In the genomic region with DNA sequence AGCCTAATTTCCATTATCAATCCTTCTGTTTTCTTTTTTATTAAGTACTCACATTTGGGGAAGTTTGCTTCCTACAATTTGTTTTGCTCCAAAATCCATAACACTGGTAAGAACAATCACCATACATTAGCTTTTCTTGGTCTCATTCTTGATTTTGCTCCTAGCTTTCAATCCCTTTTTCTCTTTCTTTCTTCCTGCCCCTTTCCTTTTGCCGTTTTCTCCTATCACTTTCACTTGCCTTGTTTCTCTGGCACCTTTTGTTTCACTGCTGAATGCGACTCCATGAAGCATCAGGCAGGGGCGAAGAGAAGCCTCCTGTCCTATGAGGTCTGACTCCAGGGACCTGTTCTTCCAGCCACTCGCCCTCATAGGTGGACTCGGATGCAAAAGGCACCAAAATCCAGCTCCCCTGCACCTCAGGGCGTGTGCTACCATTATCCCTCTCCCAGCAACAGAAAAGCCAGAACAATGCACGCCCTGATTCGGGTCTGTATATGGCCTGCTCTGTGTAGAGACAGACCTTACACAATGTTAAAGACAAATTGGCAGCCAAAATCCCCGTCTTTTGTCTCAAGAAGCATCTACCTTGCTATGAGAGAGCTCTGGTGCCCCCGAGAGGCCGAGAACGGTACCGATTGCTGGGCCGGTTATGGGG, we compare ENCODE assay signal across 8 cellular contexts.
DNase-seq lines count a peak whose midpoint lies in the region; ATAC-seq and TF ChIP-seq lines count a peak whose summit lies in the region.

No MANE protein-coding gene starts in this region.

- POLR2A ChIA-PET in HCT116 (lab: Charles Lee) (no interaction called here), SK-N-SH (lab: Yijun Ruan, JAX) (no interaction called here)

- H3K4me2 ChIP-seq in HCT116 (ENCODE audit: low read length) (no peak overlapping the region), SK-N-SH (no peak overlapping the region)

- peak; percentile 42 for DNase-seq in activated CD8-positive, alpha-beta memory T cell treated with anti-CD3 and anti-CD28 coated beads, Interleukin-2, amount 10 ng/mL, durations not matched to agents 7 days and 5 days
- DNase-seq in activated CD8-positive, alpha-beta memory T cell treated with anti-CD3 and anti-CD28 coated beads for 24 hours = no peak
- DNase-seq in HCT116 (ENCODE audit: low read depth, low spot score) (peak; percentile 28), NCI-H1092 (lab: John Stamatoyannopoulos, UW) (peak; percentile 58), SK-N-SH (peak; percentile 68), epithelial cell of proximal tubule (ENCODE audit: low read depth) (peak; percentile 12), mesothelial cell of epicardium (ENCODE audit: low spot score in 2 of 2, unreplicated experiment in 2 of 2) (peak; percentile 51 to 87)
- no peak for DNase-seq in activated effector memory CD4-positive, alpha-beta T cell treated with Interleukin-2 at 50 U/mL for 16 hours

- H3K9me2 ChIP-seq in HCT116 (ENCODE audit: insufficient read depth) = no peaks in the 10 kb centered on the region
- no peaks in the 10 kb centered on the region for H3K9me2 ChIP-seq in SK-N-SH

- WGBS in SK-N-SH (ENCODE audit: low lambda C conversion rate) = 19% methylated on average over 13 of the region's 14 CpGs

- TF ChIP-seq EP300 in SK-N-SH (IDR thresholded peaks at IDR 0.05; ENCODE audit: borderline replicate concordance in 1 of 2, low read depth in 1 of 2, low read length in 1 of 2) = no peak

- no peaks in the 10 kb centered on the region for H3F3A ChIP-seq in SK-N-SH (replicated peaks; ENCODE audit: insufficient read depth)

- peak; percentile 54 to 85 (median 82); a peak in 5 of 6 replicates for TF ChIP-seq CTCF in HCT116 (IDR thresholded peaks at IDR 0.05 in 2 of 3, conservative IDR thresholded peaks at IDR 0.05 in 1 of 3; ENCODE audit: borderline replicate concordance in 1 of 3, insufficient read depth in 1 of 3, low read depth in 2 of 3, low read length in 2 of 3)
- TF ChIP-seq CTCF in SK-N-SH (IDR thresholded peaks at IDR 0.05) = peak; percentile 72
- peak; percentile 86 for TF ChIP-seq CTCF in epithelial cell of proximal tubule (conservative IDR thresholded peaks at IDR 0.05; ENCODE audit: low read depth, low read length)
- peak; percentile 62 for TF ChIP-seq CTCF in mesothelial cell of epicardium (IDR thresholded peaks at IDR 0.05; ENCODE audit: unreplicated experiment)

- H3K9me3 ChIP-seq in HCT116 (ENCODE audit: control insufficient read depth in 1 of 2, insufficient read depth in 1 of 2, low read depth in 1 of 2, low read length in 2 of 2) (no peaks in the 10 kb centered on the region), SK-N-SH (no peaks in the 10 kb centered on the region)

- intact Hi-C loops in HCT116 (cut with micrococcal nuclease) = loop anchor here (1.0 to 5.0 kb wide), 2 partner anchors 708 to 901 kb away; a partner anchor contains a TSS

- ATAC-seq in activated CD8-positive, alpha-beta memory T cell treated with anti-CD3 and anti-CD28 coated beads, Interleukin-2, amount 10 ng/mL, durations not matched to agents 7 days and 5 days = no peak
- ATAC-seq in HCT116 = peak; percentile 100

- no TSS peak for BruUV-seq in HCT116 (replicated peaks; lab: Mats Ljungman, UMichigan)

- no peaks in the 10 kb centered on the region for H3K79me2 ChIP-seq in HCT116 (ENCODE audit: insufficient read depth, low read length)
- H3K79me2 ChIP-seq in SK-N-SH (ENCODE audit: insufficient read depth) = no peaks in the 10 kb centered on the region

- no peaks in the 10 kb centered on the region for H4K20me1 ChIP-seq in HCT116 (ENCODE audit: insufficient read depth)
- H4K20me1 ChIP-seq in SK-N-SH (ENCODE audit: insufficient read depth) = no peaks in the 10 kb centered on the region

- H3K27ac Mint-ChIP-seq in activated CD8-positive, alpha-beta memory T cell treated with anti-CD3 and anti-CD28 coated beads, Interleukin-2, amount 10 ng/mL, durations not matched to agents 7 days and 5 days = no peak overlapping the region
- H3K27ac Mint-ChIP-seq in mesothelial cell of epicardium = no peak overlapping the region

- no peaks in the 10 kb centered on the region for H3K4me1 Mint-ChIP-seq in activated CD8-positive, alpha-beta memory T cell treated with anti-CD3 and anti-CD28 coated beads, Interleukin-2, amount 10 ng/mL, durations not matched to agents 7 days and 5 days
- no peaks in the 10 kb centered on the region for H3K4me1 Mint-ChIP-seq in mesothelial cell of epicardium

- H3K27me3 Mint-ChIP-seq in activated CD8-positive, alpha-beta memory T cell treated with anti-CD3 and anti-CD28 coated beads, Interleukin-2, amount 10 ng/mL, durations not matched to agents 7 days and 5 days = peaks cover 2% of the 10 kb centered on the region
- H3K27me3 Mint-ChIP-seq in mesothelial cell of epicardium (ENCODE audit: low read depth) = peaks cover 77% of the 10 kb centered on the region

- H3K27ac ChIP-seq in HCT116 (ENCODE audit: low read depth, low read length) (no peak overlapping the region), SK-N-SH (ENCODE audit: low read depth in 2 of 2, low read length in 1 of 2) (no peak overlapping the region)

- TF ChIP-seq RAD21 in HCT116 (IDR thresholded peaks at IDR 0.05; ENCODE audit: low read depth) (peak; percentile 84), SK-N-SH (IDR thresholded peaks at IDR 0.05; ENCODE audit: low read length) (peak; percentile 83)

- no peak overlapping the region for H3K4me3 ChIP-seq in HCT116 (replicated peaks in 1 of 2; ENCODE audit: low read depth in 1 of 2, low read length in 2 of 2)
- H3K4me3 ChIP-seq in SK-N-SH (ENCODE audit: low read depth in 2 of 2, low read length in 1 of 2) = no peak overlapping the region; a peak in 1 of 4 replicates
- no peak overlapping the region for H3K4me3 ChIP-seq in epithelial cell of proximal tubule (ENCODE audit: low read depth, low read length)

- no peak overlapping the region for H3K4me3 Mint-ChIP-seq in activated CD8-positive, alpha-beta memory T cell treated with anti-CD3 and anti-CD28 coated beads, Interleukin-2, amount 10 ng/mL, durations not matched to agents 7 days and 5 days
- H3K4me3 Mint-ChIP-seq in mesothelial cell of epicardium = no peak overlapping the region

- RAD21 ChIA-PET in HCT116 (lab: Charles Lee; ENCODE audit: low non-redundant PET in 1 of 2, low total read pairs in 2 of 2, uncharacterized antibody in 2 of 2, unreplicated experiment in 2 of 2) = interaction anchor here (1.1 to 1.4 kb wide), 2 partner anchors 708 to 709 kb away, joined by 5 to 8 read pairs; a partner anchor contains a TSS

- H3K9ac ChIP-seq in HCT116 (ENCODE audit: low read length) (no peak overlapping the region), SK-N-SH (no peak overlapping the region)

- no peaks in the 10 kb centered on the region for H3K36me3 ChIP-seq in HCT116 (ENCODE audit: control insufficient read depth in 1 of 2, insufficient read depth in 2 of 2, low read length in 2 of 2)
- no peaks in the 10 kb centered on the region for H3K36me3 ChIP-seq in SK-N-SH (replicated peaks in 1 of 2; ENCODE audit: control insufficient read depth in 1 of 2, insufficient read depth in 2 of 2, low read length in 1 of 2)

- peaks cover 51% of the 10 kb centered on the region for H3K27me3 ChIP-seq in HCT116 (ENCODE audit: insufficient read depth, low read length)
- no peaks in the 10 kb centered on the region for H3K27me3 ChIP-seq in SK-N-SH (ENCODE audit: insufficient read depth)

- H3K36me3 Mint-ChIP-seq in activated CD8-positive, alpha-beta memory T cell treated with anti-CD3 and anti-CD28 coated beads, Interleukin-2, amount 10 ng/mL, durations not matched to agents 7 days and 5 days = no peaks in the 10 kb centered on the region
- H3K36me3 Mint-ChIP-seq in mesothelial cell of epicardium = no peaks in the 10 kb centered on the region

- H3K4me1 ChIP-seq in HCT116 (ENCODE audit: control insufficient read depth in 1 of 2, insufficient read depth in 2 of 2, low read length in 2 of 2) (no peaks in the 10 kb centered on the region), SK-N-SH (ENCODE audit: control insufficient read depth in 1 of 2, insufficient read depth in 2 of 2, low read depth in 1 of 2, low read length in 1 of 2) (no peaks in the 10 kb centered on the region)

- CTCF ChIA-PET in activated CD8-positive, alpha-beta memory T cell treated with anti-CD3 and anti-CD28 coated beads, Interleukin-2, amount 10 ng/mL, durations not matched to agents 7 days and 5 days (lab: Charles Lee) = interaction anchor here (2.4 kb wide), 1 partner anchor 709 kb away, joined by 10 read pairs; a partner anchor contains a TSS
- CTCF ChIA-PET in HCT116 (lab: Charles Lee) = interaction anchor here (0.6 to 2.6 kb wide), 6 partner anchors 13 to 748 kb away, joined by 3 to 20 read pairs (median 4); a partner anchor contains a TSS
- CTCF ChIA-PET in SK-N-SH (lab: Yijun Ruan, JAX) = interaction anchor here (0.6 to 4.0 kb wide), 24 partner anchors 9 to 912 kb away, joined by 3 to 103 read pairs (median 4); a partner anchor contains a TSS

- TF ChIP-seq POLR2A in HCT116 (IDR thresholded peaks at IDR 0.05; ENCODE audit: borderline replicate concordance, extremely low read depth, insufficient read depth, insufficient read length) = no peak

- peaks cover 3% of the 10 kb centered on the region for H3K9me3 Mint-ChIP-seq in activated CD8-positive, alpha-beta memory T cell treated with anti-CD3 and anti-CD28 coated beads, Interleukin-2, amount 10 ng/mL, durations not matched to agents 7 days and 5 days (ENCODE audit: low read depth)
- peaks cover 6% of the 10 kb centered on the region for H3K9me3 Mint-ChIP-seq in mesothelial cell of epicardium

- H2AFZ ChIP-seq in HCT116 (ENCODE audit: low read depth, low read length, poor library complexity, severe bottlenecking) (no peak overlapping the region), SK-N-SH (ENCODE audit: low read depth) (no peak overlapping the region)

TF ChIP-seq in HCT116, 20 proteins besides CTCF, POLR2A, EP300 and RAD21 (continues in another document):
- TF ChIP-seq JUND (IDR thresholded peaks at IDR 0.05) = no peak

TF ChIP-seq in SK-N-SH, 30 proteins besides CTCF, POLR2A, EP300 and RAD21:
- TF ChIP-seq SMC3 (IDR thresholded peaks at IDR 0.05; ENCODE audit: low read depth, low read length) = peak; percentile 66
- TF ChIP-seq RXRA (IDR thresholded peaks at IDR 0.05; ENCODE audit: borderline replicate concordance, low read depth) = no peak
- no peak for TF ChIP-seq NRF1 (IDR thresholded peaks at IDR 0.05; ENCODE audit: low read depth, low read length)
TF ChIP-seq in SK-N-SH: peak in this region for 1.

Comparison
In these comparisons a context has a peak if more than half of its experiments do, and no peak if none do; other contexts are left out.
1. DNase-seq: peak in activated CD8-positive, alpha-beta memory T cell treated with anti-CD3 and anti-CD28 coated beads, Interleukin-2, amount 10 ng/mL, durations not matched to agents 7 days and 5 days (single experiment), HCT116 (single experiment), NCI-H1092 (single experiment), SK-N-SH (single experiment), epithelial cell of proximal tubule (single experiment) and mesothelial cell of epicardium (2 of 2); none in activated CD8-positive, alpha-beta memory T cell treated with anti-CD3 and anti-CD28 coated beads for 24 hours (single experiment) and activated effector memory CD4-positive, alpha-beta T cell treated with Interleukin-2 at 50 U/mL for 16 hours (single experiment).
2. Peak in every context shown above with its lines, with median percentiles within 50 percentile points of each other: CTCF ChIP-seq.